16 cellular contexts compared by ENCODE assay signal in genomic region chr7:35546691-35547090, GRCh38.
A peak's percentile ranks its signal among the peaks of the same experiment; 100 is the strongest.
DNase-seq lines count a peak whose midpoint lies in the region; TF ChIP-seq lines count a peak whose summit lies in the region.
"Had no signal": no experiment of that assay in that cellular context is flagged by ENCODE, and none has a peak within 500 bp of the region (broad histone marks: within the 10 kb centered on the region; RNA-seq: fewer than 3 reads in every experiment).

No MANE protein-coding gene starts in this region.

- intact Hi-C loops in esophagus muscularis mucosa (cut with DNase I): no loop called here

- H3K4me3 ChIP-seq in esophagus muscularis mucosa: no peak overlapping the region
- H3K4me3 ChIP-seq: A549; BLaER1 treated with 17β-estradiol and CSF1 and Interleukin-3, amounts not matched to agents 10 nM and 100 nM had no signal

- no peak for TF ChIP-seq EP300 in esophagus muscularis mucosa (IDR thresholded peaks at IDR 0.05)

- H3K4me1 ChIP-seq in esophagus muscularis mucosa: no peaks in the 10 kb centered on the region
- H3K4me1 ChIP-seq: A549, Caco-2 had no signal

- no peaks in the 10 kb centered on the region for H3K36me3 ChIP-seq in esophagus muscularis mucosa
- H3K36me3 ChIP-seq: BLaER1 treated with 17β-estradiol and CSF1 and Interleukin-3, amounts not matched to agents 10 nM and 100 nM had no signal

- 42% methylated on average over 2 of the region's 3 CpGs for WGBS in esophagus muscularis mucosa

- no peak for TF ChIP-seq CTCF in esophagus muscularis mucosa (IDR thresholded peaks at IDR 0.05)

- peak; percentile 59 for DNase-seq in NCI-H82 (lab: John Stamatoyannopoulos, UW)
- DNase-seq in NCI-H82 treated with DMSO at 0.1 percent for 48 hours (lab: John Stamatoyannopoulos, UW; ENCODE audit: unreplicated experiment): no peak
- peak; percentile 39 for DNase-seq in esophagus muscularis mucosa (ENCODE audit: extremely low spot score)
- no peak for DNase-seq in NCI-H526 (lab: John Stamatoyannopoulos, UW)
- no peak for DNase-seq in NCI-H1436 treated with DMSO at 0.1 percent for 48 hours (lab: John Stamatoyannopoulos, UW)
- DNase-seq: AML-193; Caco-2; Calu3; CD4-positive, alpha-beta T cell; CD8-positive, alpha-beta T cell; DMS79 treated with DMSO at 0.1 percent for 48 hours; GF-D8 had no signal

- H3K27me3 ChIP-seq in esophagus muscularis mucosa: peaks cover 0 to 9% (median 0%) of the 10 kb centered on the region in 4 donors
- H3K27me3 ChIP-seq: BLaER1 treated with 17β-estradiol and CSF1 and Interleukin-3, amounts not matched to agents 10 nM and 100 nM had no signal

- H3K27ac ChIP-seq in esophagus muscularis mucosa (replicated peaks in 1 of 4): no peak overlapping the region
- H3K27ac ChIP-seq: 22Rv1; A549; BLaER1 treated with 17β-estradiol and CSF1 and Interleukin-3, amounts not matched to agents 10 nM and 100 nM; C4-2B had no signal

- no peaks in the 10 kb centered on the region for H3K9me3 ChIP-seq in esophagus muscularis mucosa
- H3K9me3 ChIP-seq: A549; BLaER1 treated with 17β-estradiol and CSF1 and Interleukin-3, amounts not matched to agents 10 nM and 100 nM; Caco-2 had no signal

- TF ChIP-seq POLR2A in esophagus muscularis mucosa (IDR thresholded peaks at IDR 0.05; ENCODE audit: low read depth): no peak

Comparison
In these comparisons a context has a peak if more than half of its experiments do, and no peak if none do; other contexts are left out.
1. DNase-seq: peak in NCI-H82 (single experiment) and esophagus muscularis mucosa (single experiment); none in NCI-H82 treated with DMSO at 0.1 percent for 48 hours (single experiment), NCI-H526 (0 of 2) and NCI-H1436 treated with DMSO at 0.1 percent for 48 hours (single experiment).